1 cellular context compared by ENCODE assay signal in the genomic region with DNA sequence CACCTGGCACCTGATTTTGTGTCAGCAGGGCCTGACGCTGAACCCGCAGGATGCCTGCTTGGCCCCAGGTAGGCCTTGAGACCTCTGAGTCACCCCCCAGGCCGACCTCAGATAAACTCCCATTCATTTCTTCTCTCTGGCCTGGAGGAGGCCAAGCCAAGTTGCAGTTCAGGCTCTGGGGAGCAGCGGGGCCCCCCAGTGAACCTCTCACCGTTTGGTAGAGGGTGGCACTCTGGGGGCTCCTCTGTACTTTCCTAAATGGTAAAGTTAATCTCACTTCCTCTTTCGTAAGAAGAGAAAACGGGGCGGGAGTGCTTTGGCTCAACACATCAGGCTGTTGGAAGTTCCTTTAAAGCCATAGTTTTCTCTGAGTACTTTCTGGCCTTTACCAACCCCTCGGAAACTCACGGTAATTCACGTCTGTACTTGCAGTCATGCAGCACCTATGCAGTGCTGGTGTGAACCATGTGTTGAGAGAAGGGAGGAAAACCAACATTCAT.
TF ChIP-seq lines count a peak whose summit lies in the region.

No MANE protein-coding gene starts in this region.

TF ChIP-seq in liver, 16 proteins besides CTCF, POLR2A, EP300 and RAD21 (continued from another document):
- TF ChIP-seq, protein P1, sequence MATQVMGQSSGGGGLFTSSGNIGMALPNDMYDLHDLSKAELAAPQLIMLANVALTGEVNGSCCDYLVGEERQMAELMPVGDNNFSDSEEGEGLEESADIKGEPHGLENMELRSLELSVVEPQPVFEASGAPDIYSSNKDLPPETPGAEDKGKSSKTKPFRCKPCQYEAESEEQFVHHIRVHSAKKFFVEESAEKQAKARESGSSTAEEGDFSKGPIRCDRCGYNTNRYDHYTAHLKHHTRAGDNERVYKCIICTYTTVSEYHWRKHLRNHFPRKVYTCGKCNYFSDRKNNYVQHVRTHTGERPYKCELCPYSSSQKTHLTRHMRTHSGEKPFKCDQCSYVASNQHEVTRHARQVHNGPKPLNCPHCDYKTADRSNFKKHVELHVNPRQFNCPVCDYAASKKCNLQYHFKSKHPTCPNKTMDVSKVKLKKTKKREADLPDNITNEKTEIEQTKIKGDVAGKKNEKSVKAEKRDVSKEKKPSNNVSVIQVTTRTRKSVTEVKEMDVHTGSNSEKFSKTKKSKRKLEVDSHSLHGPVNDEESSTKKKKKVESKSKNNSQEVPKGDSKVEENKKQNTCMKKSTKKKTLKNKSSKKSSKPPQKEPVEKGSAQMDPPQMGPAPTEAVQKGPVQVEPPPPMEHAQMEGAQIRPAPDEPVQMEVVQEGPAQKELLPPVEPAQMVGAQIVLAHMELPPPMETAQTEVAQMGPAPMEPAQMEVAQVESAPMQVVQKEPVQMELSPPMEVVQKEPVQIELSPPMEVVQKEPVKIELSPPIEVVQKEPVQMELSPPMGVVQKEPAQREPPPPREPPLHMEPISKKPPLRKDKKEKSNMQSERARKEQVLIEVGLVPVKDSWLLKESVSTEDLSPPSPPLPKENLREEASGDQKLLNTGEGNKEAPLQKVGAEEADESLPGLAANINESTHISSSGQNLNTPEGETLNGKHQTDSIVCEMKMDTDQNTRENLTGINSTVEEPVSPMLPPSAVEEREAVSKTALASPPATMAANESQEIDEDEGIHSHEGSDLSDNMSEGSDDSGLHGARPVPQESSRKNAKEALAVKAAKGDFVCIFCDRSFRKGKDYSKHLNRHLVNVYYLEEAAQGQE (IDR thresholded peaks at IDR 0.05), result no peak
- TF ChIP-seq FOXA2 (IDR thresholded peaks at IDR 0.05) (no peak), FOXA1 (IDR thresholded peaks at IDR 0.05) (no peak), YY1 (IDR thresholded peaks at IDR 0.05) (no peak), TAF1 (conservative IDR thresholded peaks at IDR 0.05) (no peak), HNF4A (conservative IDR thresholded peaks at IDR 0.05) (no peak), JUND (IDR thresholded peaks at IDR 0.05) (no peak), GABPA (IDR thresholded peaks at IDR 0.05 in 1 of 2, conservative IDR thresholded peaks at IDR 0.05 in 1 of 2) (no peak), RXRA (IDR thresholded peaks at IDR 0.05) (no peak), NR2F2 (IDR thresholded peaks at IDR 0.05) (no peak), EGR1 (IDR thresholded peaks at IDR 0.05; ENCODE audit: low read depth in 2 of 2) (no peak)
- TF ChIP-seq, protein P2, sequence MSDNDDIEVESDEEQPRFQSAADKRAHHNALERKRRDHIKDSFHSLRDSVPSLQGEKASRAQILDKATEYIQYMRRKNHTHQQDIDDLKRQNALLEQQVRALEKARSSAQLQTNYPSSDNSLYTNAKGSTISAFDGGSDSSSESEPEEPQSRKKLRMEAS (IDR thresholded peaks at IDR 0.05), result no peak
- TF ChIP-seq, protein P3, sequence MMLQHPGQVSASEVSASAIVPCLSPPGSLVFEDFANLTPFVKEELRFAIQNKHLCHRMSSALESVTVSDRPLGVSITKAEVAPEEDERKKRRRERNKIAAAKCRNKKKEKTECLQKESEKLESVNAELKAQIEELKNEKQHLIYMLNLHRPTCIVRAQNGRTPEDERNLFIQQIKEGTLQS (IDR thresholded peaks at IDR 0.05), result no peak
